ENCODE assay signal across 17 cellular contexts in the genomic region with DNA sequence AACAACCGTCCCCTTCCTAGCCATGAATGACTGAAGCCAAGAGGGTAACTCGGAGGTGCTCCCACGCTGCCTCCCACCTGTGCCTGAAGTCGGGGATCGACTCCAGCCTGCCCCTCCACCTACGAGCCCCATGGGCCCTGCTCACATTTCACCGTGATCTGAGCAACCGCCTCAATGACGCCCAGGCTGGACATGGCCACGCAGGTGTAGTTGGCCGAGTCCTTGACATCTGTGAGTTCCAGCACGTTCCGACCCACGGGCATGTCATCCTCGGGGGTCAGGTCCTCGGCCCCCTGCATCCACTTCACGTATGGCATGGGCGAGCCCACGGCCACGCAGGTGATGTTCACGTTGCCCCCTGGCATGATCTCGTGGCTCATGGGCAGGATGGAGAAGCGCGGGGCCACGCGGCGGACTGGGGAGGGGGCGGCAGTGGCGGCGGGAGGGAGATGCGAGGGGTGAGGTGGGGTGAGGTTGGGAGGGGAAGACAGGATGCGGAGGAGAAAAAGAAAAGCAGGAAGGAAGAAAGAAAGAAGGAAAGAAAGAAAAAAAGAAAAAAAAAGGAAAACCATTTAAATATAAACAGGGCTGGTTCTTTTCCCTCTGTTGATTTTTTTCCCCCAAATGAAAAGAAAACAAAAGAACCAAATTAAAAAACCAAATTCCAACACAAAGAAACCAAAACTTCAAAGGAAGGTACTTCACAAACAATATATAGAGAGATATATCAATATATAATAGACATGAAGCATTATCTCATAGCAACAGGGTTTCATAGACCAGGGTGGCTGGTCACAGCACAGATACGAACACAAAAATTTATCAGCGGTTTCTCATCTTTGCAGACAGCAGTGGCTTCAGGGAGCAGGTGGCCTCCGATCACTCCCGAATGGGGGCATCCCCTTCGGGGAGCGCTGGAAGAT.
"Had no signal": no experiment of that assay in that cellular context is flagged by ENCODE, and none has a peak within 500 bp of the region (broad histone marks: within the 10 kb centered on the region; RNA-seq: fewer than 3 reads in every experiment).

No MANE protein-coding gene starts in this region.

- H3K36me3 ChIP-seq: right lobe of liver, upper lobe of right lung had no signal

- H3K79me2 ChIP-seq: hepatocyte, parathyroid adenoma had no signal

- H3K9ac ChIP-seq: parathyroid adenoma had no signal

- ATAC-seq: left cardiac atrium; naive thymus-derived CD8-positive, alpha-beta T cell; right lobe of liver; upper lobe of right lung had no signal

- H3K4me2 ChIP-seq: hepatocyte had no signal

- H3K27ac ChIP-seq: cardiac muscle cell, hepatocyte, parathyroid adenoma, right lobe of liver, thoracic aorta, upper lobe of right lung had no signal

- DNase-seq: activated CD4-positive, alpha-beta T cell treated with anti-CD3 and anti-CD28 coated beads for 1 hour; activated CD4-positive, alpha-beta T cell treated with anti-CD3 and anti-CD28 coated beads, Interleukin-2, amount 50 U/mL, for 4 hours; activated effector memory CD4-positive, alpha-beta T cell treated with Interleukin-2 at 50 U/mL for 16 hours; dermis blood vessel endothelial cell; effector memory CD4-positive, alpha-beta T cell; left cardiac atrium; mesendoderm; naive thymus-derived CD8-positive, alpha-beta T cell; right lobe of liver; small intestine; stimulated activated CD4-positive, alpha-beta T cell treated with anti-CD3 and anti-CD28 coated beads, Interleukin-4, amount 100 ng/mL, for 1 hour; T1000; upper lobe of right lung had no signal

- H3K9me3 ChIP-seq: right lobe of liver, thoracic aorta, upper lobe of right lung had no signal

- H3K4me3 Mint-ChIP-seq: naive thymus-derived CD8-positive, alpha-beta T cell had no signal

- H3K4me1 ChIP-seq: parathyroid adenoma, right lobe of liver, upper lobe of right lung had no signal

- H3K4me3 ChIP-seq: cardiac muscle cell, hepatocyte, right lobe of liver, thoracic aorta, upper lobe of right lung had no signal

- H2AFZ ChIP-seq: hepatocyte, parathyroid adenoma had no signal

- H3K27me3 ChIP-seq: cardiac muscle cell, hepatocyte, right lobe of liver, upper lobe of right lung had no signal

- H3K9me3 Mint-ChIP-seq: naive thymus-derived CD8-positive, alpha-beta T cell had no signal
